ENCODE assay signal across 25 cellular contexts in genomic region chr21:42847051-42847707, GRCh38. TPM values are rescaled to one million over a fixed set of nuclear protein-coding genes. Genes with fewer than 3 reads are reported as not detected.
DNase-seq lines count a peak whose midpoint lies in the region; ATAC-seq and TF ChIP-seq lines count a peak whose summit lies in the region.
"Had no signal": no experiment of that assay in that cellular context is flagged by ENCODE, and none has a peak within 500 bp of the region (broad histone marks: within the 10 kb centered on the region; RNA-seq: fewer than 3 reads in every experiment).

No MANE protein-coding gene starts in this region.

- no peaks in the 10 kb centered on the region for H3K9me3 ChIP-seq in BLaER1 treated with 17β-estradiol and CSF1 and Interleukin-3, amounts not matched to agents 10 nM and 100 nM (replicated peaks in 1 of 11)
- H3K9me3 ChIP-seq: adrenal gland, SJCRH30 had no signal

- H3K36me3 Mint-ChIP-seq in activated CD8-positive, alpha-beta memory T cell treated with anti-CD3 and anti-CD28 coated beads, Interleukin-2, amount 10 ng/mL, durations not matched to agents 7 days and 5 days, result peaks cover 46% of the 10 kb centered on the region
- H3K36me3 Mint-ChIP-seq in nephron progenitor cell (ENCODE audit: low read depth), result peaks cover 54% of the 10 kb centered on the region

- H3K4me3 ChIP-seq in BLaER1 treated with 17β-estradiol and CSF1 and Interleukin-3, amounts not matched to agents 10 nM and 100 nM, result no peak overlapping the region
- H3K4me3 ChIP-seq: adrenal gland, PC-9, SJCRH30 had no signal

- peak; percentile 41 for DNase-seq in activated CD8-positive, alpha-beta memory T cell treated with anti-CD3 and anti-CD28 coated beads for 24 hours
- DNase-seq in activated CD8-positive, alpha-beta memory T cell treated with anti-CD3 and anti-CD28 coated beads, Interleukin-2, amount 10 ng/mL, durations not matched to agents 7 days and 5 days, result no peak
- DNase-seq in activated CD8-positive, alpha-beta memory T cell treated with anti-CD3 and anti-CD28 coated beads, Interleukin-2, amount 50 U/mL, for 4 hours, result peak; percentile 11
- DNase-seq in nephron progenitor cell (no peak), T-helper 9 cell (no peak)
- DNase-seq in stimulated activated CD4-positive, alpha-beta T cell treated with anti-CD3 and anti-CD28 coated beads, Interleukin-4, amount 100 ng/mL, for 1 hour, result no peak
- DNase-seq: activated CD4-positive, alpha-beta T cell treated with anti-CD3 and anti-CD28 coated beads, Interleukin-2, amount 10 ng/mL, durations not matched to agents 24 days and 14 days; AML-193; DMS79; effector CD4-positive, alpha-beta T cell; erythroblast; GF-D8; NCI-H1417 treated with DMSO at 0.1 percent for 48 hours; NCI-H2107; NCI-H510A treated with DMSO at 0.1 percent for 48 hours; NK-92 treated with Interleukin-12 subunit alpha and Interleukin-12 subunit beta, amount 100 ng/mL, for 24 hours; PC-9; SJCRH30 had no signal

- H3K4me1 ChIP-seq in BLaER1 treated with 17β-estradiol and CSF1 and Interleukin-3, amounts not matched to agents 10 nM and 100 nM, result peaks cover 5 to 85% (median 71%) of the 10 kb centered on the region in 10 experiments; a peak in 18 of 20 replicates
- H3K4me1 ChIP-seq: SJCRH30 had no signal

- H3K27ac ChIP-seq in BLaER1 treated with 17β-estradiol and CSF1 and Interleukin-3, amounts not matched to agents 10 nM and 100 nM, result no peak overlapping the region
- H3K27ac ChIP-seq: adrenal gland, KMS-11, PC-9, SJCRH30 had no signal

- CTCF ChIA-PET in activated CD8-positive, alpha-beta memory T cell treated with anti-CD3 and anti-CD28 coated beads, Interleukin-2, amount 10 ng/mL, durations not matched to agents 7 days and 5 days (lab: Charles Lee), result no interaction called here

- peaks cover 60 to 100% (median 92%) of the 10 kb centered on the region in 11 experiments for H3K36me3 ChIP-seq in BLaER1 treated with 17β-estradiol and CSF1 and Interleukin-3, amounts not matched to agents 10 nM and 100 nM

- peak overlapping the region in 6 of 11 experiments; percentile 2 to 71 (median 60); a peak in 10 of 22 replicates for H3K4me2 ChIP-seq in BLaER1 treated with 17β-estradiol and CSF1 and Interleukin-3, amounts not matched to agents 10 nM and 100 nM
- H3K4me2 ChIP-seq: KMS-11, PC-9 had no signal

- H3K9me3 Mint-ChIP-seq in activated CD8-positive, alpha-beta memory T cell treated with anti-CD3 and anti-CD28 coated beads, Interleukin-2, amount 10 ng/mL, durations not matched to agents 7 days and 5 days (ENCODE audit: low read depth), result no peaks in the 10 kb centered on the region
- no peaks in the 10 kb centered on the region for H3K9me3 Mint-ChIP-seq in nephron progenitor cell
- H3K9me3 Mint-ChIP-seq: activated CD4-positive, alpha-beta T cell treated with anti-CD3 and anti-CD28 coated beads, Interleukin-2, amount 10 ng/mL, durations not matched to agents 24 days and 14 days; nephron had no signal

- peaks cover 9 to 100% (median 98%) of the 10 kb centered on the region in 11 experiments; a peak in 21 of 22 replicates for H4K20me1 ChIP-seq in BLaER1 treated with 17β-estradiol and CSF1 and Interleukin-3, amounts not matched to agents 10 nM and 100 nM

- H3K4me3 Mint-ChIP-seq in activated CD8-positive, alpha-beta memory T cell treated with anti-CD3 and anti-CD28 coated beads, Interleukin-2, amount 10 ng/mL, durations not matched to agents 7 days and 5 days, result no peak overlapping the region
- no peak overlapping the region for H3K4me3 Mint-ChIP-seq in nephron progenitor cell
- H3K4me3 Mint-ChIP-seq: activated CD4-positive, alpha-beta T cell treated with anti-CD3 and anti-CD28 coated beads, Interleukin-2, amount 10 ng/mL, durations not matched to agents 24 days and 14 days; brain; nephron had no signal

- no peaks in the 10 kb centered on the region for H3K27me3 Mint-ChIP-seq in activated CD8-positive, alpha-beta memory T cell treated with anti-CD3 and anti-CD28 coated beads, Interleukin-2, amount 10 ng/mL, durations not matched to agents 7 days and 5 days
- H3K27me3 Mint-ChIP-seq in nephron progenitor cell (ENCODE audit: low read depth, poor library complexity), result peaks cover 4% of the 10 kb centered on the region
- H3K27me3 Mint-ChIP-seq: activated CD4-positive, alpha-beta T cell treated with anti-CD3 and anti-CD28 coated beads, Interleukin-2, amount 10 ng/mL, durations not matched to agents 24 days and 14 days; brain had no signal

- H3K9ac ChIP-seq in BLaER1 treated with 17β-estradiol and CSF1 and Interleukin-3, amounts not matched to agents 10 nM and 100 nM, result no peak overlapping the region
- H3K9ac ChIP-seq: KMS-11 had no signal

- peaks cover 15% of the 10 kb centered on the region for H3K4me1 Mint-ChIP-seq in activated CD8-positive, alpha-beta memory T cell treated with anti-CD3 and anti-CD28 coated beads, Interleukin-2, amount 10 ng/mL, durations not matched to agents 7 days and 5 days
- no peaks in the 10 kb centered on the region for H3K4me1 Mint-ChIP-seq in nephron progenitor cell
- H3K4me1 Mint-ChIP-seq: nephron had no signal

- TF ChIP-seq CTCF in nephron progenitor cell (IDR thresholded peaks at IDR 0.05), result no peak

- H3K27ac Mint-ChIP-seq in activated CD8-positive, alpha-beta memory T cell treated with anti-CD3 and anti-CD28 coated beads, Interleukin-2, amount 10 ng/mL, durations not matched to agents 7 days and 5 days, result no peak overlapping the region
- H3K27ac Mint-ChIP-seq in nephron progenitor cell, result peak overlapping the region; percentile 27
- H3K27ac Mint-ChIP-seq: activated CD4-positive, alpha-beta T cell treated with anti-CD3 and anti-CD28 coated beads, Interleukin-2, amount 10 ng/mL, durations not matched to agents 24 days and 14 days; nephron had no signal

- no peaks in the 10 kb centered on the region for H3K27me3 ChIP-seq in BLaER1 treated with 17β-estradiol and CSF1 and Interleukin-3, amounts not matched to agents 10 nM and 100 nM
- H3K27me3 ChIP-seq: adrenal gland, SJCRH30 had no signal

- no peak for ATAC-seq in activated CD8-positive, alpha-beta memory T cell treated with anti-CD3 and anti-CD28 coated beads, Interleukin-2, amount 10 ng/mL, durations not matched to agents 7 days and 5 days
- no peak for ATAC-seq in HG02973 (IDR thresholded peaks at IDR 0.05; ENCODE audit: unreplicated experiment)
- ATAC-seq: left lobe of liver had no signal

RNA-seq across cellular contexts. Expression of gene WDR4, which starts 32.2 kb away (rescaled TPM):
- total RNA-seq in activated CD8-positive, alpha-beta memory T cell treated with anti-CD3 and anti-CD28 coated beads, Interleukin-2, amount 10 ng/mL, durations not matched to agents 7 days and 5 days, result 10 to 100 TPM; 39.7 to 43.6 TPM

RNA-seq across cellular contexts. Expression of gene NDUFV3, which starts 45.9 kb away (rescaled TPM):
- 10 to 100 TPM; 27.1 to 31.9 TPM for total RNA-seq in activated CD8-positive, alpha-beta memory T cell treated with anti-CD3 and anti-CD28 coated beads, Interleukin-2, amount 10 ng/mL, durations not matched to agents 7 days and 5 days

Comparison
In these comparisons a context has a peak if more than half of its experiments do, and no peak if none do; other contexts are left out.
1. DNase-seq: peak in activated CD8-positive, alpha-beta memory T cell treated with anti-CD3 and anti-CD28 coated beads for 24 hours (single experiment) and activated CD8-positive, alpha-beta memory T cell treated with anti-CD3 and anti-CD28 coated beads, Interleukin-2, amount 50 U/mL, for 4 hours (single experiment); none in activated CD8-positive, alpha-beta memory T cell treated with anti-CD3 and anti-CD28 coated beads, Interleukin-2, amount 10 ng/mL, durations not matched to agents 7 days and 5 days (single experiment), nephron progenitor cell (single experiment), T-helper 9 cell (single experiment) and stimulated activated CD4-positive, alpha-beta T cell treated with anti-CD3 and anti-CD28 coated beads, Interleukin-4, amount 100 ng/mL, for 1 hour (single experiment).